28 cellular contexts compared by ENCODE assay signal in genomic region chr4:35167385-35167784, GRCh38.
"Had no signal": no experiment of that assay in that cellular context is flagged by ENCODE, and none has a peak within 500 bp of the region (broad histone marks: within the 10 kb centered on the region; RNA-seq: fewer than 3 reads in every experiment).

No MANE protein-coding gene starts in this region.

- ATAC-seq: effector memory CD8-positive, alpha-beta T cell; esophagus mucosa; gastrocnemius medialis; gastroesophageal sphincter; heart left ventricle; heart right ventricle had no signal

- H3K36me3 ChIP-seq: colonic mucosa, esophagus muscularis mucosa, esophagus squamous epithelium, gastrocnemius medialis, gastroesophageal sphincter, heart left ventricle, heart right ventricle had no signal

- DNase-seq: colonic mucosa; cortex of kidney; dermis blood vessel endothelial cell; dorsolateral prefrontal cortex; effector CD4-positive, alpha-beta T cell; effector CD8-positive, alpha-beta T cell; effector memory CD4-positive, alpha-beta T cell; effector memory CD8-positive, alpha-beta T cell; endodermal cell; erythroblast; esophagus squamous epithelium; foreskin fibroblast; foreskin keratinocyte; foreskin melanocyte; gastrocnemius medialis; glutamatergic neuron; head of caudate nucleus; heart left ventricle; heart right ventricle had no signal

- H3K27ac ChIP-seq: colonic mucosa, coronary artery, dorsolateral prefrontal cortex, epithelial cell of prostate, esophagus muscularis mucosa, esophagus squamous epithelium, foreskin keratinocyte, gastrocnemius medialis, gastroesophageal sphincter, heart left ventricle, heart right ventricle had no signal

- H3K4me3 ChIP-seq: colonic mucosa, coronary artery, dorsolateral prefrontal cortex, esophagus muscularis mucosa, esophagus squamous epithelium, gastrocnemius medialis, gastroesophageal sphincter, heart left ventricle, heart right ventricle had no signal

- FAIRE-seq: colon, endometrium, endothelial cell of umbilical vein, frontal cortex had no signal

- H3K9me3 ChIP-seq: colonic mucosa, esophagus muscularis mucosa, esophagus squamous epithelium, gastrocnemius medialis, gastroesophageal sphincter, heart right ventricle had no signal

- H3K27me3 ChIP-seq: colonic mucosa, dorsolateral prefrontal cortex, esophagus muscularis mucosa, esophagus squamous epithelium, foreskin keratinocyte, gastrocnemius medialis, gastroesophageal sphincter, heart left ventricle, heart right ventricle had no signal
